ENCODE assay signal across 8 cellular contexts in the genomic region with DNA sequence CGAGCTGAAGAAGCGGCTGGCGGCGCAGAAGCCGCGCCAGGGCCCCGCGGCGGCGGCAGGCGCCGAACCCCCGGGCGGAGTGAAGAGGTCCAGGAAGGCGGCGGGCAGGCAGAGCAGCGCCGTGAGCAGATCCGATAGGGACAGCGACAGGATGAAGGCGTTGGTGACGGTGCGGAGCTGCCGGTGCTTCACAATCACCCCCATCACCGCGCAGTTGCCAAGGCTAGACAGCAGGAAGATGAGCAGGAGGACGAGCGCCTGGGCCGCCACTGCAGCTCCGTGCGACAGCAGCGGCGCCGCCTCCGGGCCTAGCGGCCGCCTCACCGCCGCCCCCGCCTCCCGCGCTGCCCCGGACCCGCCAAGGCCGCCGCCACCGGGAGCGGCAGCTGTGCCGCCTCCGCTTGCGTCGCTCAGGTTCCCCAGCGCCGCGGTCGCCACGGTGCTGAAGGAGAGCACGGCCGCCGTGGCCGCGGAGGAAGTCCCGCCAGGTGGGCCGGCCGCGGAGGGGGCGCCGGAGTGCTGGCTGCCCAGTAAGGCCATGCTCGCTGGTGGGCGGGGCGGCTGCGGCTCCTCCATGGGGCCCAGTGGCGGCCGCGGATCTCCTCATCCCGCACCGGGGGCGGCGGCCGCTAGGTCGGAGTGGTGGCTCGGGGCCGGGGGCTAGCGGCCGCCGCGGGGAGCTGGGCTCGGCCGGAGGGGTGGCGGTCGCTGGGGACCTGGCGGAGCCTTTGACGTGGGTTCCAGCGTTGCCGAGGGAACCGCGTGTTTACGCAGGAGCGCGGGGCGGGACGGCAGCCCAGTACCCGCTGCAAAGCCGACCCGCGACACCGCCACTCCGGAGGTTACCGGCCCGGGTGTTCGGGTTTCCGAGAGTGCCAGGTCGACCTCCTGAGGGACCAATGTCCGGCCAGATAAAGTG. TPM values are rescaled to one million over a fixed set of nuclear protein-coding genes. Genes with fewer than 3 reads are reported as not detected.
DNase-seq lines count a peak whose midpoint lies in the region; ATAC-seq and TF ChIP-seq lines count a peak whose summit lies in the region.

A gene with protein sequence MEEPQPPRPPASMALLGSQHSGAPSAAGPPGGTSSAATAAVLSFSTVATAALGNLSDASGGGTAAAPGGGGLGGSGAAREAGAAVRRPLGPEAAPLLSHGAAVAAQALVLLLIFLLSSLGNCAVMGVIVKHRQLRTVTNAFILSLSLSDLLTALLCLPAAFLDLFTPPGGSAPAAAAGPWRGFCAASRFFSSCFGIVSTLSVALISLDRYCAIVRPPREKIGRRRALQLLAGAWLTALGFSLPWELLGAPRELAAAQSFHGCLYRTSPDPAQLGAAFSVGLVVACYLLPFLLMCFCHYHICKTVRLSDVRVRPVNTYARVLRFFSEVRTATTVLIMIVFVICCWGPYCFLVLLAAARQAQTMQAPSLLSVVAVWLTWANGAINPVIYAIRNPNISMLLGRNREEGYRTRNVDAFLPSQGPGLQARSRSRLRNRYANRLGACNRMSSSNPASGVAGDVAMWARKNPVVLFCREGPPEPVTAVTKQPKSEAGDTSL (minus strand): TSS at position 730 of the 919 bp plus-strand sequence. CDS start 154 bp downstream, at position 576.

- 2% methylated on average over 30 of the region's 114 CpGs for WGBS in suprapubic skin

- no peaks in the 10 kb centered on the region for H3K27me3 ChIP-seq in suprapubic skin

- no peak for TF ChIP-seq CTCF in foreskin fibroblast (IDR thresholded peaks at IDR 0.05; ENCODE audit: low read depth, low read length)
- no peak for TF ChIP-seq CTCF in nephron (IDR thresholded peaks at IDR 0.05; ENCODE audit: unreplicated experiment in 3 of 3)
- TF ChIP-seq CTCF in suprapubic skin (IDR thresholded peaks at IDR 0.05), result no peak

- peak; percentile 86 for DNase-seq in NCI-H69 (lab: John Stamatoyannopoulos, UW)
- DNase-seq in activated effector memory CD4-positive, alpha-beta T cell treated with Interleukin-2 at 50 U/mL for 16 hours, result peak; percentile 31
- peak; percentile 35 to 72 for DNase-seq in foreskin fibroblast
- peak; percentile 78 to 82 for DNase-seq in suprapubic skin (ENCODE audit: low spot score in 2 of 2)
- DNase-seq in NK-92 (lab: John Stamatoyannopoulos, UW; ENCODE audit: unreplicated experiment), result no peak

- H3K36me3 Mint-ChIP-seq in nephron (ENCODE audit: low read depth), result peaks cover 13% of the 10 kb centered on the region

- peaks cover 17% of the 10 kb centered on the region for H3K4me1 ChIP-seq in suprapubic skin

- no peak for TF ChIP-seq EP300 in suprapubic skin (IDR thresholded peaks at IDR 0.05)

- H3K27me3 Mint-ChIP-seq in nephron (ENCODE audit: low read depth), result peaks cover 6% of the 10 kb centered on the region

- H3K4me3 ChIP-seq in foreskin fibroblast (ENCODE audit: low read depth in 1 of 2, low read length in 2 of 2) (peak within 1 kb of the TSS; percentile 46 to 63), suprapubic skin (peak within 1 kb of the TSS; percentile 78)

- no peaks in the 10 kb centered on the region for H3K9me3 ChIP-seq in suprapubic skin

- H3K27ac Mint-ChIP-seq in nephron, result peak within 1 kb of the TSS in 2 of 3 experiments; percentile 62 to 71

- H3K4me1 Mint-ChIP-seq in nephron, result no peaks in the 10 kb centered on the region

- no peak for TF ChIP-seq POLR2A in suprapubic skin (IDR thresholded peaks at IDR 0.05)

- peak within 1 kb of the TSS; percentile 87 to 92 (median 91) for H3K4me3 Mint-ChIP-seq in nephron

- H3K27ac ChIP-seq in suprapubic skin, result peak within 1 kb of the TSS; percentile 48

- no peaks in the 10 kb centered on the region for H3K9me3 Mint-ChIP-seq in nephron

- ATAC-seq in GM18520 (IDR thresholded peaks at IDR 0.05; ENCODE audit: unreplicated experiment), result peak; percentile 49
- ATAC-seq in HG02938 (IDR thresholded peaks at IDR 0.05; ENCODE audit: unreplicated experiment), result peak; percentile 56

- H3K36me3 ChIP-seq in suprapubic skin, result no peaks in the 10 kb centered on the region

RNA-seq across cellular contexts. Expression of the gene that starts here (rescaled TPM):
- total RNA-seq in suprapubic skin, result 1 to 10 TPM; 1.3 to 5.9 (median 2.4) TPM
